Comparison of ENCODE assay signal across 10 cellular contexts in the genomic region with DNA sequence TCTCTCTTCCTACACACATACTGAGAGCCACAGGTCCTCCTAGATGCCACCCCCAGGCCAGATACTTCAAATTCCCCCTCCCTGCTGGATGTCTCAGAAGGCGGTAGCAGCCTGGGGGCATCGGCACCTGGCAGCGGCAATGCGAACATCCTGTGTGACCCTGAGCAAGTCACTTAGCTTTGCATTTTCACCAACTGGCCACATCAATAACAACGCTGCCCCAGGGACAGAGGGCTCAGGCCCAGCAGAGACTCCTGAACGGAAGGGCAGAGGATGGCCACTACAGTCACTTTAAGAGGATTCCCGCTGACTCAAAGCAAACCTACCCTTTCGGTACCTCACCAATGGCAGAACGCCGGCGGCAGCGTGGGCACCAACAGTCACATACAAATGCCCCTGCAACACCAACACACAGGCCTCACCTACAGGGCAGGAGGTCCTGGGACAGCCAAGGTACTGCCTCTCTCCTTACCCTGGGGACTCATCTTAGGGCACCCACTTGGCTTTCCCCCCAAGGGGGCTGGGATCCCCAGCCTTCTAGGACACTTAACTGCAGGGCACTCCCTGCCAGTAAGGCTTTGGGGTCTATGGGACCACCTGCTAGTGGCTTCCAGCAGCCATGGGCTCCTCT. TPM values are rescaled to one million over a fixed set of nuclear protein-coding genes. Genes with fewer than 3 reads are reported as not detected.
A peak's percentile ranks its signal among the peaks of the same experiment; 100 is the strongest.
DNase-seq lines count a peak whose midpoint lies in the region; ATAC-seq and TF ChIP-seq lines count a peak whose summit lies in the region.
"Had no signal": no experiment of that assay in that cellular context is flagged by ENCODE, and none has a peak within 500 bp of the region (broad histone marks: within the 10 kb centered on the region; RNA-seq: fewer than 3 reads in every experiment).

No MANE protein-coding gene starts in this region.

- peaks cover 15% of the 10 kb centered on the region for H3K27me3 ChIP-seq in SJCRH30
- H3K27me3 ChIP-seq in iPS-18a (ENCODE audit: control insufficient read depth, insufficient read depth, low read length), result peaks cover 67% of the 10 kb centered on the region
- H3K27me3 ChIP-seq in sigmoid colon, result peaks cover 7 to 27% (median 24%) of the 10 kb centered on the region in 3 donors

- intact Hi-C loops in sigmoid colon (cut with DNase I), result loop anchor here (10.0 kb wide), 1 partner anchor 257 kb away; no protein-coding TSS in a partner anchor

- TF ChIP-seq EP300 in sigmoid colon (IDR thresholded peaks at IDR 0.05), result no peak

- no peak overlapping the region for H3K27ac ChIP-seq in SJCRH30
- no peak overlapping the region for H3K27ac ChIP-seq in iPS-18a (ENCODE audit: low read length)
- peak overlapping the region in 1 of 4 donors; percentile 63 for H3K27ac ChIP-seq in sigmoid colon

- peak overlapping the region; percentile 52 for H3K4me3 ChIP-seq in SJCRH30
- H3K4me3 ChIP-seq in iPS-18a (ENCODE audit: low read length), result peak overlapping the region; percentile 61
- H3K4me3 ChIP-seq in sigmoid colon, result peak overlapping the region in 3 of 4 donors; percentile 52 to 57 (median 52)

- no peaks in the 10 kb centered on the region for H3K36me3 ChIP-seq in ES-I3 (ENCODE audit: insufficient read depth, low read length)
- no peaks in the 10 kb centered on the region for H3K36me3 ChIP-seq in SJCRH30
- no peaks in the 10 kb centered on the region for H3K36me3 ChIP-seq in iPS-18a (ENCODE audit: control insufficient read depth, low read depth, low read length)
- H3K36me3 ChIP-seq in sigmoid colon, result no peaks in the 10 kb centered on the region

- H3K9me3 ChIP-seq in ES-I3 (ENCODE audit: control insufficient read depth, insufficient read depth, low read length), result no peaks in the 10 kb centered on the region
- no peaks in the 10 kb centered on the region for H3K9me3 ChIP-seq in SJCRH30 (replicated peaks)
- H3K9me3 ChIP-seq in iPS-18a (ENCODE audit: control insufficient read depth, low read depth, low read length), result no peaks in the 10 kb centered on the region
- H3K9me3 ChIP-seq in sigmoid colon, result no peaks in the 10 kb centered on the region

- H3K9ac ChIP-seq in ES-I3 (ENCODE audit: low read depth, low read length) (peak overlapping the region; percentile 61; the same call in 1 of the 2 replicates), iPS-18a (ENCODE audit: low read length) (no peak overlapping the region)

- WGBS in sigmoid colon, 2 donors, result 62 to 81% methylated on average over 12 of the region's 12 CpGs

- TF ChIP-seq POLR2A in sigmoid colon (IDR thresholded peaks at IDR 0.05), result no peak

- DNase-seq in SJCRH30 (no peak), sigmoid colon (peak; percentile 51), SW480 (ENCODE audit: low spot score) (no peak), NAMALWA (ENCODE audit: low spot score) (no peak)
- DNase-seq: NCI-H1048 had no signal

- ATAC-seq in activated CD4-positive, CD25-positive, alpha-beta regulatory T cell treated with anti-CD3 and anti-CD28 coated beads, Interleukin-2, amount 50 U/mL, for 24 hours, result no peak
- no peak for ATAC-seq in GM19035 (IDR thresholded peaks at IDR 0.05; ENCODE audit: unreplicated experiment)

- peaks cover 13% of the 10 kb centered on the region for H3K4me1 ChIP-seq in ES-I3 (ENCODE audit: insufficient read depth, low read length)
- H3K4me1 ChIP-seq in SJCRH30, result no peaks in the 10 kb centered on the region
- peaks cover 7% of the 10 kb centered on the region for H3K4me1 ChIP-seq in iPS-18a (ENCODE audit: control insufficient read depth, low read depth, low read length)
- peaks cover 0 to 24% (median 18%) of the 10 kb centered on the region in 4 donors for H3K4me1 ChIP-seq in sigmoid colon

- no peak for TF ChIP-seq CTCF in sigmoid colon (IDR thresholded peaks at IDR 0.05)

RNA-seq across cellular contexts. Expression of gene LMO1, which starts 1.6 kb away (rescaled TPM):
- 0.20 and 0.24 TPM in 2 replicates for total RNA-seq in SJCRH30 (2014; rRNA removed; shearing (Covaris generic))
- total RNA-seq in sigmoid colon, result 1 to 10 TPM in 1 of 4 donors, under 1 TPM in 1, not detected in 2; 0.66 to 1.8 TPM
- polyA plus RNA-seq in sigmoid colon, result under 1 TPM in 1 of 3 donors, not detected in 2; 0.04 TPM
- total RNA-seq: lung microvascular endothelial cell had no signal
